32 cellular contexts compared by ENCODE assay signal in the genomic region with DNA sequence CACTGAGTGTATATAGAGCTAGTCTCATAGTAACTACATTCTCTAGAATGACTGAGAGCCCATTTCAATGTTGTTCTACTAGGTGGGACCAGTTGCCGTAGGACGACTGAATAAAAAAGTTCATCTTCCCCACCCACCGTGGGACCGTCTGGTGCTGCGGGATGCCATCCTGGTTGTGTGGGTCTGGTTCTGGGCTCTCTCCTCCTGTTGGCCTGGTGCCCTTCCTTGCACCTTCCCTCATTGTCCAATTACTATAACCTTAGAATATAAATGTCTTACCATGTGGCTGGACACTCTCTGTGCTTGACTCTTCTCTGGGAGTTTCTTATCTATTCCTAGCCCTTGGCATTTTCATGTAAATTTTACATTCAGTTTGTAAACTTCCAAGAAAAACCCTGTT.
"Had no signal": no experiment of that assay in that cellular context is flagged by ENCODE, and none has a peak within 500 bp of the region (broad histone marks: within the 10 kb centered on the region; RNA-seq: fewer than 3 reads in every experiment).

No MANE protein-coding gene starts in this region.

- H3K36me3 Mint-ChIP-seq: naive B cell; naive thymus-derived CD8-positive, alpha-beta T cell; natural killer cell treated with Interleukin-12 subunit alpha and Interleukin-12 subunit beta and Interleukin-15 and Interleukin-18, amount 100 ng/mL, for 72 hours; stimulated activated memory B cell treated with anti-CD40 and anti-IgM and Interleukin-4, amounts not matched to agents 10 μg/mL and 1 μg/mL and 100 μg/mL, for 72 hours; type B pancreatic cell had no signal

- H3K27ac Mint-ChIP-seq: naive B cell; naive thymus-derived CD8-positive, alpha-beta T cell; natural killer cell treated with Interleukin-12 subunit alpha and Interleukin-12 subunit beta and Interleukin-15 and Interleukin-18, amount 100 ng/mL, for 72 hours; nephron progenitor cell; progenitor cell of endocrine pancreas; stimulated activated memory B cell treated with anti-CD40 and anti-IgM and Interleukin-4, amounts not matched to agents 10 μg/mL and 1 μg/mL and 100 μg/mL, for 72 hours; type B pancreatic cell had no signal

- H3K9me3 Mint-ChIP-seq: natural killer cell treated with Interleukin-12 subunit alpha and Interleukin-12 subunit beta and Interleukin-15 and Interleukin-18, amount 100 ng/mL, for 72 hours; neural crest cell; type B pancreatic cell had no signal

- H3K4me3 ChIP-seq: ovary, psoas muscle, right lobe of liver, sigmoid colon, smooth muscle cell, spleen, suprapubic skin, testis, tibial artery, transverse colon, upper lobe of right lung, uterus had no signal

- H3K27me3 ChIP-seq: neutrophil, ovary, right lobe of liver, sigmoid colon, testis, tibial artery, transverse colon, uterus had no signal

- H3K4me3 Mint-ChIP-seq: naive B cell; naive thymus-derived CD8-positive, alpha-beta T cell; natural killer cell treated with Interleukin-12 subunit alpha and Interleukin-12 subunit beta and Interleukin-15 and Interleukin-18, amount 100 ng/mL, for 72 hours; nephron progenitor cell; neural crest cell; stimulated activated memory B cell treated with anti-CD40 and anti-IgM and Interleukin-4, amounts not matched to agents 10 μg/mL and 1 μg/mL and 100 μg/mL, for 72 hours; stimulated activated naive CD8-positive, alpha-beta T cell treated with anti-CD3 and anti-CD28 coated beads, Interleukin-15, amount 100 ng/mL, for 72 hours; type B pancreatic cell had no signal

- H3K4me1 ChIP-seq: parathyroid adenoma, psoas muscle, right lobe of liver, sigmoid colon, spleen, testis, tibial artery, transverse colon, upper lobe of right lung, uterus had no signal

- DNase-seq: naive B cell; naive thymus-derived CD8-positive, alpha-beta T cell; nephron progenitor cell; ovary; psoas muscle; right cardiac atrium; right lobe of liver; sigmoid colon; spleen; stimulated activated CD4-positive, alpha-beta T cell treated with anti-CD3 and anti-CD28 coated beads, Interleukin-12 subunit alpha, Interleukin-12 subunit beta, amount 100 ng/mL, for 4 hours; stimulated activated CD4-positive, alpha-beta T cell treated with anti-CD3 and anti-CD28 coated beads, Interleukin-1b, Interleukin-23, amount 100 ng/mL, for 48 hours; stimulated activated CD4-positive, alpha-beta T cell treated with anti-CD3 and anti-CD28 coated beads, Interleukin-4, amount 100 ng/mL, for 1 hour; stimulated activated CD4-positive, alpha-beta T cell treated with anti-CD3 and anti-CD28 coated beads, Interleukin-4, amount 100 ng/mL, for 4 hours; stimulated activated CD8-positive, alpha-beta memory T cell treated with anti-CD3 and anti-CD28 coated beads, Interleukin-4, amount 100 ng/mL, for 48 hours; stimulated activated naive CD4-positive, alpha-beta T cell; stimulated activated naive CD8-positive, alpha-beta T cell treated with anti-CD3 and anti-CD28 coated beads, Interleukin-15, amount 100 ng/mL, for 72 hours; stimulated activated naive CD8-positive, alpha-beta T cell treated with anti-CD3 and anti-CD28 coated beads, Interleukin-15, Interleukin-2, amounts not matched to agents 100 U/mL and 50 U/mL, for 24 hours; substantia nigra; testis; transverse colon; upper lobe of right lung; uterus had no signal

- H3K27me3 Mint-ChIP-seq: naive B cell; stimulated activated memory B cell treated with anti-CD40 and anti-IgM and Interleukin-4, amounts not matched to agents 10 μg/mL and 1 μg/mL and 100 μg/mL, for 72 hours; stimulated activated naive CD8-positive, alpha-beta T cell treated with anti-CD3 and anti-CD28 coated beads, Interleukin-15, amount 100 ng/mL, for 72 hours had no signal

- H3K9me3 ChIP-seq: neutrophil, ovary, psoas muscle, right lobe of liver, sigmoid colon, suprapubic skin, testis, tibial artery, transverse colon, upper lobe of right lung, uterus had no signal

- H3K27ac ChIP-seq: neutrophil, ovary, parathyroid adenoma, psoas muscle, right lobe of liver, sigmoid colon, spleen, suprapubic skin, testis, tibial artery, transverse colon, upper lobe of right lung, uterus had no signal

- H3K36me3 ChIP-seq: neutrophil, ovary, right lobe of liver, sigmoid colon, spleen, suprapubic skin, tibial artery, transverse colon, upper lobe of right lung, uterus had no signal

- H3K4me1 Mint-ChIP-seq: naive B cell; naive thymus-derived CD8-positive, alpha-beta T cell; neural crest cell; stimulated activated memory B cell treated with anti-CD40 and anti-IgM and Interleukin-4, amounts not matched to agents 10 μg/mL and 1 μg/mL and 100 μg/mL, for 72 hours; stimulated activated naive CD8-positive, alpha-beta T cell treated with anti-CD3 and anti-CD28 coated beads, Interleukin-15, amount 100 ng/mL, for 72 hours had no signal
